In genomic region chr12:2047752-2048151, GRCh38 we compare ENCODE assay signal across 31 cellular contexts.
"Had no signal": no experiment of that assay in that cellular context is flagged by ENCODE, and none has a peak within 500 bp of the region (broad histone marks: within the 10 kb centered on the region; RNA-seq: fewer than 3 reads in every experiment).

No MANE protein-coding gene starts in this region.

- H3K4me3 ChIP-seq: neural progenitor cell, ovary, psoas muscle, skin epidermis, smooth muscle cell, spleen, suprapubic skin, testis, tibial artery, transverse colon, upper lobe of right lung, uterus had no signal

- H3K9me3 Mint-ChIP-seq: natural killer cell; nephron; neural progenitor cell; stimulated activated memory B cell treated with anti-CD40 and anti-IgM and Interleukin-4, amounts not matched to agents 10 μg/mL and 1 μg/mL and 100 μg/mL, for 72 hours; stimulated activated naive CD8-positive, alpha-beta T cell treated with anti-CD3 and anti-CD28 coated beads, Interleukin-15, amount 100 ng/mL, for 72 hours; type B pancreatic cell had no signal

- H3K36me3 ChIP-seq: neural progenitor cell, ovary, spleen, suprapubic skin, tibial artery, transverse colon, upper lobe of right lung, uterus had no signal

- ATAC-seq: natural killer cell; psoas muscle; right cardiac atrium; sciatic nerve; stimulated activated memory B cell treated with anti-CD40 and anti-IgM and Interleukin-4, amounts not matched to agents 10 μg/mL and 1 μg/mL and 100 μg/mL, for 72 hours; stimulated activated naive CD8-positive, alpha-beta T cell treated with anti-CD3 and anti-CD28 coated beads, Interleukin-15, amount 100 ng/mL, for 72 hours; stimulated activated naive CD8-positive, alpha-beta T cell treated with anti-CD3 and anti-CD28 coated beads, Interleukin-15, Interleukin-2, amounts not matched to agents 100 U/mL and 50 U/mL, for 24 hours; upper lobe of right lung had no signal

- H3K9me3 ChIP-seq: ovary, psoas muscle, spleen, suprapubic skin, testis, tibial artery, transverse colon, upper lobe of right lung, uterus had no signal

- H3K9ac ChIP-seq: neural progenitor cell, parathyroid adenoma had no signal

- H3K36me3 Mint-ChIP-seq: natural killer cell; neural progenitor cell; stimulated activated memory B cell treated with anti-CD40 and anti-IgM and Interleukin-4, amounts not matched to agents 10 μg/mL and 1 μg/mL and 100 μg/mL, for 72 hours; type B pancreatic cell had no signal

- H3K4me1 ChIP-seq: neural progenitor cell, parathyroid adenoma, psoas muscle, testis, upper lobe of right lung, uterus had no signal

- DNase-seq: natural killer cell; occipital lobe; ovary; posterior cingulate gyrus; psoas muscle; right cardiac atrium; spleen; stimulated activated CD4-positive, alpha-beta T cell treated with anti-CD3 and anti-CD28 coated beads, Interleukin-12 subunit alpha, Interleukin-12 subunit beta, amount 100 ng/mL, for 4 hours; stimulated activated CD4-positive, alpha-beta T cell treated with anti-CD3 and anti-CD28 coated beads, Interleukin-1b, Interleukin-23, amount 100 ng/mL, for 48 hours; stimulated activated CD4-positive, alpha-beta T cell treated with anti-CD3 and anti-CD28 coated beads, Interleukin-4, amount 100 ng/mL, for 1 hour; stimulated activated CD4-positive, alpha-beta T cell treated with anti-CD3 and anti-CD28 coated beads, Interleukin-4, amount 100 ng/mL, for 4 hours; stimulated activated CD8-positive, alpha-beta memory T cell treated with anti-CD3 and anti-CD28 coated beads, Interleukin-4, amount 100 ng/mL, for 48 hours; stimulated activated naive CD4-positive, alpha-beta T cell; stimulated activated naive CD8-positive, alpha-beta T cell treated with anti-CD3 and anti-CD28 coated beads, Interleukin-15, amount 100 ng/mL, for 72 hours; stimulated activated naive CD8-positive, alpha-beta T cell treated with anti-CD3 and anti-CD28 coated beads, Interleukin-15, Interleukin-2, amounts not matched to agents 100 U/mL and 50 U/mL, for 24 hours; substantia nigra; testis; tibial artery; transverse colon; upper lobe of right lung; uterus had no signal

- H3K27ac Mint-ChIP-seq: natural killer cell; nephron; neural progenitor cell; progenitor cell of endocrine pancreas; stimulated activated memory B cell treated with anti-CD40 and anti-IgM and Interleukin-4, amounts not matched to agents 10 μg/mL and 1 μg/mL and 100 μg/mL, for 72 hours; stimulated activated naive CD8-positive, alpha-beta T cell treated with anti-CD3 and anti-CD28 coated beads, Interleukin-15, amount 100 ng/mL, for 72 hours had no signal

- H3K27ac ChIP-seq: neural progenitor cell, ovary, parathyroid adenoma, psoas muscle, skin epidermis, spleen, suprapubic skin, testis, tibial artery, transverse colon, upper lobe of right lung, uterus had no signal

- H3K4me2 ChIP-seq: neural progenitor cell, smooth muscle cell had no signal

- H3K79me2 ChIP-seq: parathyroid adenoma had no signal

- H3K27me3 ChIP-seq: ovary, testis, tibial artery, uterus had no signal

- H2AFZ ChIP-seq: neural progenitor cell, parathyroid adenoma had no signal
